ENCODE assay signal across 1 cellular context in genomic region chr1:244862699-244863490, GRCh38.
TF ChIP-seq lines count a peak whose summit lies in the region.

No MANE protein-coding gene starts in this region.

TF ChIP-seq in GM12878, 131 proteins besides CTCF, POLR2A, EP300 and RAD21 (continued from another document and continues in another):
- no peak for TF ChIP-seq PRDM15 (CRISPR knock-in tag; IDR thresholded peaks at IDR 0.05)
- TF ChIP-seq IKZF2 (IDR thresholded peaks at IDR 0.05), result no peak
- TF ChIP-seq, protein P1, sequence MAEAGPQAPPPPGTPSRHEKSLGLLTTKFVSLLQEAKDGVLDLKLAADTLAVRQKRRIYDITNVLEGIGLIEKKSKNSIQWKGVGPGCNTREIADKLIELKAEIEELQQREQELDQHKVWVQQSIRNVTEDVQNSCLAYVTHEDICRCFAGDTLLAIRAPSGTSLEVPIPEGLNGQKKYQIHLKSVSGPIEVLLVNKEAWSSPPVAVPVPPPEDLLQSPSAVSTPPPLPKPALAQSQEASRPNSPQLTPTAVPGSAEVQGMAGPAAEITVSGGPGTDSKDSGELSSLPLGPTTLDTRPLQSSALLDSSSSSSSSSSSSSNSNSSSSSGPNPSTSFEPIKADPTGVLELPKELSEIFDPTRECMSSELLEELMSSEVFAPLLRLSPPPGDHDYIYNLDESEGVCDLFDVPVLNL (IDR thresholded peaks at IDR 0.05; ENCODE audit: low read depth, low read length), result no peak
- TF ChIP-seq SREBF2 (IDR thresholded peaks at IDR 0.05; ENCODE audit: low read length), result no peak
- no peak for TF ChIP-seq E4F1 (IDR thresholded peaks at IDR 0.05; ENCODE audit: borderline replicate concordance, partially characterized antibody)
- no peak for TF ChIP-seq HDAC6 (IDR thresholded peaks at IDR 0.05; ENCODE audit: unreplicated experiment)
- TF ChIP-seq SMAD5 (IDR thresholded peaks at IDR 0.05; ENCODE audit: low read depth), result no peak
- TF ChIP-seq NKRF (conservative IDR thresholded peaks at IDR 0.05), result no peak; the same call in none of the 2 replicates
- TF ChIP-seq MYC (IDR thresholded peaks at IDR 0.05; ENCODE audit: insufficient read depth, insufficient read length, insufficient replicate concordance, low read length, severe bottlenecking), result no peak
- no peak for TF ChIP-seq ZNF622 (IDR thresholded peaks at IDR 0.05)
- no peak for TF ChIP-seq ZSCAN29 (IDR thresholded peaks at IDR 0.05)
- TF ChIP-seq FOXM1 (IDR thresholded peaks at IDR 0.05; ENCODE audit: low read depth, low read length), result 0 out of 2 replicates have a peak, but pooled peaks have one; percentile 34
- no peak for TF ChIP-seq ZBTB4 (CRISPR knock-in tag; IDR thresholded peaks at IDR 0.05)
- TF ChIP-seq, protein P2, sequence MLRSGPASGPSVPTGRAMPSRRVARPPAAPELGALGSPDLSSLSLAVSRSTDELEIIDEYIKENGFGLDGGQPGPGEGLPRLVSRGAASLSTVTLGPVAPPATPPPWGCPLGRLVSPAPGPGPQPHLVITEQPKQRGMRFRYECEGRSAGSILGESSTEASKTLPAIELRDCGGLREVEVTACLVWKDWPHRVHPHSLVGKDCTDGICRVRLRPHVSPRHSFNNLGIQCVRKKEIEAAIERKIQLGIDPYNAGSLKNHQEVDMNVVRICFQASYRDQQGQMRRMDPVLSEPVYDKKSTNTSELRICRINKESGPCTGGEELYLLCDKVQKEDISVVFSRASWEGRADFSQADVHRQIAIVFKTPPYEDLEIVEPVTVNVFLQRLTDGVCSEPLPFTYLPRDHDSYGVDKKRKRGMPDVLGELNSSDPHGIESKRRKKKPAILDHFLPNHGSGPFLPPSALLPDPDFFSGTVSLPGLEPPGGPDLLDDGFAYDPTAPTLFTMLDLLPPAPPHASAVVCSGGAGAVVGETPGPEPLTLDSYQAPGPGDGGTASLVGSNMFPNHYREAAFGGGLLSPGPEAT (IDR thresholded peaks at IDR 0.05; ENCODE audit: low read depth), result no peak
- TF ChIP-seq ETV6 (conservative IDR thresholded peaks at IDR 0.05 in 1 of 2, IDR thresholded peaks at IDR 0.05 in 1 of 2; ENCODE audit: borderline replicate concordance in 1 of 2, low read depth in 1 of 2), result no peak
- TF ChIP-seq BRCA1 (IDR thresholded peaks at IDR 0.05; ENCODE audit: low read depth, low read length), result no peak
- no peak for TF ChIP-seq NFIC (IDR thresholded peaks at IDR 0.05; ENCODE audit: low read depth, low read length)
- TF ChIP-seq BACH1 (IDR thresholded peaks at IDR 0.05; ENCODE audit: borderline replicate concordance), result peak; percentile 96
- no peak for TF ChIP-seq SKIL (IDR thresholded peaks at IDR 0.05; ENCODE audit: low read depth, poor library complexity, severe bottlenecking)
- no peak for TF ChIP-seq ZNF274 (IDR thresholded peaks at IDR 0.05; ENCODE audit: insufficient read depth, insufficient read length)
- no peak for TF ChIP-seq ZNF384 (IDR thresholded peaks at IDR 0.05; ENCODE audit: borderline replicate concordance, low read depth, low read length)
- TF ChIP-seq, protein P3, sequence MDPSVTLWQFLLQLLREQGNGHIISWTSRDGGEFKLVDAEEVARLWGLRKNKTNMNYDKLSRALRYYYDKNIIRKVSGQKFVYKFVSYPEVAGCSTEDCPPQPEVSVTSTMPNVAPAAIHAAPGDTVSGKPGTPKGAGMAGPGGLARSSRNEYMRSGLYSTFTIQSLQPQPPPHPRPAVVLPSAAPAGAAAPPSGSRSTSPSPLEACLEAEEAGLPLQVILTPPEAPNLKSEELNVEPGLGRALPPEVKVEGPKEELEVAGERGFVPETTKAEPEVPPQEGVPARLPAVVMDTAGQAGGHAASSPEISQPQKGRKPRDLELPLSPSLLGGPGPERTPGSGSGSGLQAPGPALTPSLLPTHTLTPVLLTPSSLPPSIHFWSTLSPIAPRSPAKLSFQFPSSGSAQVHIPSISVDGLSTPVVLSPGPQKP (IDR thresholded peaks at IDR 0.05; ENCODE audit: low read depth, low read length), result no peak
- TF ChIP-seq NR2C2 (IDR thresholded peaks at IDR 0.05; ENCODE audit: borderline replicate concordance, control insufficient read depth, insufficient read length, low read depth), result no peak
- TF ChIP-seq TAF1 (IDR thresholded peaks at IDR 0.05; ENCODE audit: borderline replicate concordance, low read depth, low read length), result peak; percentile 77
- TF ChIP-seq, protein P4, sequence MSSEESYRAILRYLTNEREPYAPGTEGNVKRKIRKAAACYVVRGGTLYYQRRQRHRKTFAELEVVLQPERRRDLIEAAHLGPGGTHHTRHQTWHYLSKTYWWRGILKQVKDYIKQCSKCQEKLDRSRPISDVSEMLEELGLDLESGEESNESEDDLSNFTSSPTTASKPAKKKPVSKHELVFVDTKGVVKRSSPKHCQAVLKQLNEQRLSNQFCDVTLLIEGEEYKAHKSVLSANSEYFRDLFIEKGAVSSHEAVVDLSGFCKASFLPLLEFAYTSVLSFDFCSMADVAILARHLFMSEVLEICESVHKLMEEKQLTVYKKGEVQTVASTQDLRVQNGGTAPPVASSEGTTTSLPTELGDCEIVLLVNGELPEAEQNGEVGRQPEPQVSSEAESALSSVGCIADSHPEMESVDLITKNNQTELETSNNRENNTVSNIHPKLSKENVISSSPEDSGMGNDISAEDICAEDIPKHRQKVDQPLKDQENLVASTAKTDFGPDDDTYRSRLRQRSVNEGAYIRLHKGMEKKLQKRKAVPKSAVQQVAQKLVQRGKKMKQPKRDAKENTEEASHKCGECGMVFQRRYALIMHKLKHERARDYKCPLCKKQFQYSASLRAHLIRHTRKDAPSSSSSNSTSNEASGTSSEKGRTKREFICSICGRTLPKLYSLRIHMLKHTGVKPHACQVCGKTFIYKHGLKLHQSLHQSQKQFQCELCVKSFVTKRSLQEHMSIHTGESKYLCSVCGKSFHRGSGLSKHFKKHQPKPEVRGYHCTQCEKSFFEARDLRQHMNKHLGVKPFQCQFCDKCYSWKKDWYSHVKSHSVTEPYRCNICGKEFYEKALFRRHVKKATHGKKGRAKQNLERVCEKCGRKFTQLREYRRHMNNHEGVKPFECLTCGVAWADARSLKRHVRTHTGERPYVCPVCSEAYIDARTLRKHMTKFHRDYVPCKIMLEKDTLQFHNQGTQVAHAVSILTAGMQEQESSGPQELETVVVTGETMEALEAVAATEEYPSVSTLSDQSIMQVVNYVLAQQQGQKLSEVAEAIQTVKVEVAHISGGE (CRISPR knock-in tag; IDR thresholded peaks at IDR 0.05), result no peak
- TF ChIP-seq IKZF1 (conservative IDR thresholded peaks at IDR 0.05), result peak; percentile 67; the same call in 1 of the 2 replicates
- TF ChIP-seq, protein P5, sequence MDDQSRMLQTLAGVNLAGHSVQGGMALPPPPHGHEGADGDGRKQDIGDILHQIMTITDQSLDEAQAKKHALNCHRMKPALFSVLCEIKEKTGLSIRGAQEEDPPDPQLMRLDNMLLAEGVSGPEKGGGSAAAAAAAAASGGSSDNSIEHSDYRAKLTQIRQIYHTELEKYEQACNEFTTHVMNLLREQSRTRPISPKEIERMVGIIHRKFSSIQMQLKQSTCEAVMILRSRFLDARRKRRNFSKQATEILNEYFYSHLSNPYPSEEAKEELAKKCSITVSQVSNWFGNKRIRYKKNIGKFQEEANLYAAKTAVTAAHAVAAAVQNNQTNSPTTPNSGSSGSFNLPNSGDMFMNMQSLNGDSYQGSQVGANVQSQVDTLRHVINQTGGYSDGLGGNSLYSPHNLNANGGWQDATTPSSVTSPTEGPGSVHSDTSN (IDR thresholded peaks at IDR 0.05; ENCODE audit: insufficient replicate concordance, low read depth, low read length), result no peak
- TF ChIP-seq KDM1A (IDR thresholded peaks at IDR 0.05; ENCODE audit: borderline replicate concordance), result no peak
